ENCODE assay signal across 18 cellular contexts in genomic region chr10:12705943-12706342, GRCh38.
DNase-seq lines count a peak whose midpoint lies in the region; ATAC-seq, FAIRE-seq and TF ChIP-seq lines count a peak whose summit lies in the region.
"Had no signal": no experiment of that assay in that cellular context is flagged by ENCODE, and none has a peak within 500 bp of the region (broad histone marks: within the 10 kb centered on the region; RNA-seq: fewer than 3 reads in every experiment).

No MANE protein-coding gene starts in this region.

- no peaks in the 10 kb centered on the region for H3K9me3 Mint-ChIP-seq in HFFc6
- H3K9me3 Mint-ChIP-seq in stimulated activated effector memory CD8-positive, alpha-beta T cell treated with anti-CD3 and anti-CD28 coated beads, Interleukin-12 subunit alpha, Interleukin-12 subunit beta, amount 100 ng/mL, for 72 hours: peaks cover 2% of the 10 kb centered on the region
- H3K9me3 Mint-ChIP-seq: H9, natural killer cell had no signal

- FAIRE-seq in GM12892 (lab: Jason Lieb, UNC): no peak

- no peak for TF ChIP-seq POLR2A in esophagus muscularis mucosa (IDR thresholded peaks at IDR 0.05; ENCODE audit: low read depth)
- no peak for TF ChIP-seq POLR2A in GM12892 (IDR thresholded peaks at IDR 0.05; ENCODE audit: low read depth, low read length)

- no peaks in the 10 kb centered on the region for H3K27me3 Mint-ChIP-seq in HFFc6 (ENCODE audit: insufficient read depth)

- H3K36me3 ChIP-seq in SJSA1: no peaks in the 10 kb centered on the region
- no peaks in the 10 kb centered on the region for H3K36me3 ChIP-seq in esophagus muscularis mucosa
- H3K36me3 ChIP-seq: BLaER1, lower lobe of right lung, thyroid gland had no signal

- intact Hi-C loops in esophagus muscularis mucosa (cut with DNase I): no loop called here

- DNase-seq in HFFc6: no peak
- no peak for DNase-seq in SJSA1 (ENCODE audit: low read depth in 1 of 2, low spot score in 2 of 2)
- DNase-seq in esophagus muscularis mucosa (ENCODE audit: extremely low spot score): no peak
- no peak for DNase-seq in stimulated activated effector memory CD8-positive, alpha-beta T cell treated with anti-CD3 and anti-CD28 coated beads, Interleukin-12 subunit alpha, Interleukin-12 subunit beta, amount 100 ng/mL, for 72 hours (ENCODE audit: low spot score in 2 of 2)
- DNase-seq in GM12892 (ENCODE audit: insufficient read length): no peak
- no peak for DNase-seq in medulla oblongata (ENCODE audit: extremely low spot score)
- DNase-seq: activated CD4-positive, alpha-beta T cell treated with anti-CD3 and anti-CD28 coated beads for 1 hour; activated naive CD4-positive, alpha-beta T cell treated with Interleukin-2 at 50 U/mL for 16 hours; aorta; H9; lower lobe of right lung; natural killer cell; NCI-H187; NCI-H510A treated with DMSO at 0.1 percent for 48 hours; thyroid gland had no signal

- H3K27ac ChIP-seq in SJSA1 (peak overlapping the region; percentile 53), esophagus muscularis mucosa (replicated peaks in 1 of 4) (peak overlapping the region; percentile 80 to 85 (median 82))
- H3K27ac ChIP-seq: BLaER1 had no signal

- ATAC-seq in stimulated activated effector memory CD8-positive, alpha-beta T cell treated with anti-CD3 and anti-CD28 coated beads, Interleukin-12 subunit alpha, Interleukin-12 subunit beta, amount 100 ng/mL, for 72 hours: no peak
- no peak for ATAC-seq in GM18870 (IDR thresholded peaks at IDR 0.05; ENCODE audit: unreplicated experiment)
- ATAC-seq: lower lobe of right lung, natural killer cell had no signal

- WGBS in esophagus muscularis mucosa: 65% methylated on average over 4 of the region's 4 CpGs

- H3K4me3 ChIP-seq in SJSA1 (no peak overlapping the region), esophagus muscularis mucosa (no peak overlapping the region)
- H3K4me3 ChIP-seq: BLaER1, lower lobe of right lung, smooth muscle cell, thyroid gland had no signal

- no peak for TF ChIP-seq EP300 in esophagus muscularis mucosa (IDR thresholded peaks at IDR 0.05)

- H3K4me3 Mint-ChIP-seq in HFFc6: 0 out of 2 replicates have a peak overlapping the region, but pooled peaks have one; percentile 38
- H3K4me3 Mint-ChIP-seq in stimulated activated effector memory CD8-positive, alpha-beta T cell treated with anti-CD3 and anti-CD28 coated beads, Interleukin-12 subunit alpha, Interleukin-12 subunit beta, amount 100 ng/mL, for 72 hours: peak overlapping the region; percentile 14
- H3K4me3 Mint-ChIP-seq: H9, natural killer cell had no signal

- H3K9me3 ChIP-seq in SJSA1 (replicated peaks) (no peaks in the 10 kb centered on the region), esophagus muscularis mucosa (no peaks in the 10 kb centered on the region)
- H3K9me3 ChIP-seq: BLaER1, lower lobe of right lung, thyroid gland had no signal

- no peaks in the 10 kb centered on the region for H3K27me3 ChIP-seq in SJSA1 (replicated peaks)
- no peaks in the 10 kb centered on the region for H3K27me3 ChIP-seq in esophagus muscularis mucosa
- H3K27me3 ChIP-seq: BLaER1, thyroid gland had no signal

- H3K4me1 Mint-ChIP-seq in HFFc6 (ENCODE audit: low read depth): peaks cover 93% of the 10 kb centered on the region
- H3K4me1 Mint-ChIP-seq in stimulated activated effector memory CD8-positive, alpha-beta T cell treated with anti-CD3 and anti-CD28 coated beads, Interleukin-12 subunit alpha, Interleukin-12 subunit beta, amount 100 ng/mL, for 72 hours: peaks cover 95% of the 10 kb centered on the region

- H3K27ac Mint-ChIP-seq in HFFc6: peak overlapping the region; percentile 55; the same call in 1 of the 2 replicates
- peak overlapping the region; percentile 96 for H3K27ac Mint-ChIP-seq in stimulated activated effector memory CD8-positive, alpha-beta T cell treated with anti-CD3 and anti-CD28 coated beads, Interleukin-12 subunit alpha, Interleukin-12 subunit beta, amount 100 ng/mL, for 72 hours
- H3K27ac Mint-ChIP-seq: H9, natural killer cell had no signal

- H3K36me3 Mint-ChIP-seq in HFFc6 (ENCODE audit: low read depth): no peaks in the 10 kb centered on the region
- H3K36me3 Mint-ChIP-seq in stimulated activated effector memory CD8-positive, alpha-beta T cell treated with anti-CD3 and anti-CD28 coated beads, Interleukin-12 subunit alpha, Interleukin-12 subunit beta, amount 100 ng/mL, for 72 hours: peaks cover 10% of the 10 kb centered on the region
- H3K36me3 Mint-ChIP-seq: natural killer cell had no signal

- TF ChIP-seq CTCF in HFFc6 (IDR thresholded peaks at IDR 0.05): no peak
- no peak for TF ChIP-seq CTCF in esophagus muscularis mucosa (IDR thresholded peaks at IDR 0.05)

- H3K4me1 ChIP-seq in SJSA1 (replicated peaks) (peaks cover 76% of the 10 kb centered on the region), esophagus muscularis mucosa (peaks cover 36 to 98% (median 95%) of the 10 kb centered on the region in 4 donors)
